Comparison of ENCODE assay signal across 28 cellular contexts in genomic region chr10:16393271-16393858, GRCh38.
"Had no signal": no experiment of that assay in that cellular context is flagged by ENCODE, and none has a peak within 500 bp of the region (broad histone marks: within the 10 kb centered on the region; RNA-seq: fewer than 3 reads in every experiment).

No MANE protein-coding gene starts in this region.

- H3K4me3 Mint-ChIP-seq: stimulated activated effector memory CD8-positive, alpha-beta T cell treated with anti-CD3 and anti-CD28 coated beads, Interleukin-12 subunit alpha, Interleukin-12 subunit beta, amount 100 ng/mL, for 72 hours; stimulated activated memory B cell treated with anti-CD40 and anti-IgM and Interleukin-4, amounts not matched to agents 10 μg/mL and 1 μg/mL and 100 μg/mL, for 72 hours; stimulated activated naive B cell treated with anti-CD40 and anti-IgM and Interleukin-4, amounts not matched to agents 10 μg/mL and 1 μg/mL and 100 μg/mL, for 72 hours; stimulated activated naive CD8-positive, alpha-beta T cell treated with anti-CD3 and anti-CD28 coated beads, Interleukin-15, amount 100 ng/mL, for 72 hours; stimulated activated naive CD8-positive, alpha-beta T cell treated with anti-CD3 and anti-CD28 coated beads, Interleukin-15, Interleukin-2, amounts not matched to agents 100 ng/mL and 50 ng/mL, for 24 hours; type B pancreatic cell had no signal

- H3K4me1 Mint-ChIP-seq: stimulated activated effector memory CD8-positive, alpha-beta T cell treated with anti-CD3 and anti-CD28 coated beads, Interleukin-12 subunit alpha, Interleukin-12 subunit beta, amount 100 ng/mL, for 72 hours; stimulated activated memory B cell treated with anti-CD40 and anti-IgM and Interleukin-4, amounts not matched to agents 10 μg/mL and 1 μg/mL and 100 μg/mL, for 72 hours; stimulated activated naive B cell treated with anti-CD40 and anti-IgM and Interleukin-4, amounts not matched to agents 10 μg/mL and 1 μg/mL and 100 μg/mL, for 72 hours; stimulated activated naive CD8-positive, alpha-beta T cell treated with anti-CD3 and anti-CD28 coated beads, Interleukin-15, amount 100 ng/mL, for 72 hours had no signal

- H3K4me1 ChIP-seq: stomach, suprapubic skin, testis, thyroid gland, tibial artery, tibial nerve, transverse colon, upper lobe of left lung, upper lobe of right lung, uterus, vagina had no signal

- H3K27ac Mint-ChIP-seq: stimulated activated effector memory CD8-positive, alpha-beta T cell treated with anti-CD3 and anti-CD28 coated beads, Interleukin-12 subunit alpha, Interleukin-12 subunit beta, amount 100 ng/mL, for 72 hours; stimulated activated memory B cell treated with anti-CD40 and anti-IgM and Interleukin-4, amounts not matched to agents 10 μg/mL and 1 μg/mL and 100 μg/mL, for 72 hours; stimulated activated naive B cell treated with anti-CD40 and anti-IgM and Interleukin-4, amounts not matched to agents 10 μg/mL and 1 μg/mL and 100 μg/mL, for 72 hours; stimulated activated naive CD8-positive, alpha-beta T cell treated with anti-CD3 and anti-CD28 coated beads, Interleukin-15, Interleukin-2, amounts not matched to agents 100 ng/mL and 50 ng/mL, for 24 hours; type B pancreatic cell had no signal

- H3K36me3 ChIP-seq: stomach, suprapubic skin, thoracic aorta, thyroid gland, tibial artery, tibial nerve, transverse colon, upper lobe of left lung, upper lobe of right lung, uterus, vagina had no signal

- H3K36me3 Mint-ChIP-seq: stimulated activated effector memory CD8-positive, alpha-beta T cell treated with anti-CD3 and anti-CD28 coated beads, Interleukin-12 subunit alpha, Interleukin-12 subunit beta, amount 100 ng/mL, for 72 hours; stimulated activated memory B cell treated with anti-CD40 and anti-IgM and Interleukin-4, amounts not matched to agents 10 μg/mL and 1 μg/mL and 100 μg/mL, for 72 hours; stimulated activated naive B cell treated with anti-CD40 and anti-IgM and Interleukin-4, amounts not matched to agents 10 μg/mL and 1 μg/mL and 100 μg/mL, for 72 hours; type B pancreatic cell had no signal

- H3K27ac ChIP-seq: stomach, suprapubic skin, testis, thoracic aorta, thyroid gland, tibial artery, tibial nerve, transverse colon, upper lobe of left lung, upper lobe of right lung, uterus, vagina had no signal

- H3K9me3 Mint-ChIP-seq: stimulated activated effector memory CD8-positive, alpha-beta T cell treated with anti-CD3 and anti-CD28 coated beads, Interleukin-12 subunit alpha, Interleukin-12 subunit beta, amount 100 ng/mL, for 72 hours; stimulated activated memory B cell treated with anti-CD40 and anti-IgM and Interleukin-4, amounts not matched to agents 10 μg/mL and 1 μg/mL and 100 μg/mL, for 72 hours; stimulated activated naive B cell treated with anti-CD40 and anti-IgM and Interleukin-4, amounts not matched to agents 10 μg/mL and 1 μg/mL and 100 μg/mL, for 72 hours; stimulated activated naive CD8-positive, alpha-beta T cell treated with anti-CD3 and anti-CD28 coated beads, Interleukin-15, amount 100 ng/mL, for 72 hours; stimulated activated naive CD8-positive, alpha-beta T cell treated with anti-CD3 and anti-CD28 coated beads, Interleukin-15, Interleukin-2, amounts not matched to agents 100 ng/mL and 50 ng/mL, for 24 hours; type B pancreatic cell had no signal

- ATAC-seq: stimulated activated effector memory CD8-positive, alpha-beta T cell treated with anti-CD3 and anti-CD28 coated beads, Interleukin-12 subunit alpha, Interleukin-12 subunit beta, amount 100 ng/mL, for 72 hours; stimulated activated memory B cell treated with anti-CD40 and anti-IgM and Interleukin-4, amounts not matched to agents 10 μg/mL and 1 μg/mL and 100 μg/mL, for 72 hours; stimulated activated naive B cell treated with anti-CD40 and anti-IgM and Interleukin-4, amounts not matched to agents 10 μg/mL and 1 μg/mL and 100 μg/mL, for 72 hours; stimulated activated naive CD8-positive, alpha-beta T cell treated with anti-CD3 and anti-CD28 coated beads, Interleukin-15, amount 100 ng/mL, for 72 hours; stimulated activated naive CD8-positive, alpha-beta T cell treated with anti-CD3 and anti-CD28 coated beads, Interleukin-15, Interleukin-2, amounts not matched to agents 100 U/mL and 50 U/mL, for 24 hours; upper lobe of right lung had no signal

- DNase-seq: stimulated activated CD4-positive, alpha-beta T cell treated with anti-CD3 and anti-CD28 coated beads, Interleukin-2, amount 100 ng/mL, for 48 hours; stimulated activated CD4-positive, alpha-beta T cell treated with anti-CD3 and anti-CD28 coated beads, Interleukin-4, amount 100 ng/mL, for 1 hour; stimulated activated CD4-positive, alpha-beta T cell treated with anti-CD3 and anti-CD28 coated beads, Interleukin-4, amount 100 ng/mL, for 24 hours; stimulated activated CD4-positive, alpha-beta T cell treated with anti-CD3 and anti-CD28 coated beads, Interleukin-4, amount 100 ng/mL, for 4 hours; stimulated activated CD8-positive, alpha-beta memory T cell treated with anti-CD3 and anti-CD28 coated beads, Interleukin-4, amount 100 ng/mL, for 48 hours; stimulated activated naive B cell treated with anti-CD40 and anti-IgM and Interleukin-4, amounts not matched to agents 10 μg/mL and 1 μg/mL and 100 μg/mL, for 72 hours; stimulated activated naive CD4-positive, alpha-beta T cell; stimulated activated naive CD4-positive, alpha-beta T cell treated with Interleukin-2 at 50 U/mL for 16 hours; stimulated activated naive CD8-positive, alpha-beta T cell treated with anti-CD3 and anti-CD28 coated beads, Interleukin-15, amount 100 ng/mL, for 72 hours; stimulated activated naive CD8-positive, alpha-beta T cell treated with anti-CD3 and anti-CD28 coated beads, Interleukin-15, Interleukin-2, amounts not matched to agents 100 U/mL and 50 U/mL, for 24 hours; stomach; substantia nigra; testis; thyroid gland; tibial artery; transverse colon; trophoblast cell; upper lobe of left lung; upper lobe of right lung; uterus had no signal

- H3K9me3 ChIP-seq: stomach, suprapubic skin, testis, thoracic aorta, thyroid gland, tibial artery, tibial nerve, transverse colon, upper lobe of left lung, upper lobe of right lung, uterus, vagina had no signal

- H3K27me3 ChIP-seq: suprapubic skin, testis, thyroid gland, tibial artery, tibial nerve, transverse colon, upper lobe of left lung, upper lobe of right lung, uterus, vagina had no signal

- H3K4me3 ChIP-seq: stomach, suprapubic skin, testis, thoracic aorta, thyroid gland, tibial artery, tibial nerve, transverse colon, upper lobe of left lung, upper lobe of right lung, uterus, vagina had no signal
